Comparison of ENCODE assay signal across 26 cellular contexts in genomic region chr20:33900515-33901131, GRCh38.
DNase-seq lines count a peak whose midpoint lies in the region; ATAC-seq and TF ChIP-seq lines count a peak whose summit lies in the region.
"Had no signal": no experiment of that assay in that cellular context is flagged by ENCODE, and none has a peak within 500 bp of the region (broad histone marks: within the 10 kb centered on the region; RNA-seq: fewer than 3 reads in every experiment).

No MANE protein-coding gene starts in this region.

- no peak overlapping the region for H2BK120ac ChIP-seq in mesenchymal stem cell (ENCODE audit: low read depth, low read length)

- H3K79me2 ChIP-seq in parathyroid adenoma: no peaks in the 10 kb centered on the region

- H3K9ac ChIP-seq in mesenchymal stem cell (ENCODE audit: low read length) (no peak overlapping the region), parathyroid adenoma (no peak overlapping the region)

- H3K4me2 ChIP-seq in mesenchymal stem cell (ENCODE audit: low read length, poor library complexity, severe bottlenecking) (no peak overlapping the region), parathyroid adenoma (ENCODE audit: low read length) (no peak overlapping the region)
- H3K4me2 ChIP-seq: PC-9 had no signal

- no peak for TF ChIP-seq CTCF in parathyroid adenoma (IDR thresholded peaks at IDR 0.05)

- peak overlapping the region; percentile 39 for H4K91ac ChIP-seq in mesenchymal stem cell (ENCODE audit: low read length)

- H3K36me3 ChIP-seq in mesenchymal stem cell (ENCODE audit: control insufficient read depth in 1 of 2, insufficient read depth in 2 of 2, low read depth in 1 of 2, low read length in 2 of 2) (no peaks in the 10 kb centered on the region), parathyroid adenoma (ENCODE audit: control insufficient read depth, insufficient read depth, low read length) (no peaks in the 10 kb centered on the region)
- H3K36me3 ChIP-seq: BE2C, SJSA1 had no signal

- H3K9me3 Mint-ChIP-seq in activated naive CD8-positive, alpha-beta T cell treated with anti-CD3 and anti-CD28 coated beads, Interleukin-2, amount 50 U/mL, for 24 hours: no peaks in the 10 kb centered on the region
- H3K9me3 Mint-ChIP-seq: H9 had no signal

- H3K79me1 ChIP-seq in mesenchymal stem cell (replicated peaks; ENCODE audit: low read length, poor library complexity, severe bottlenecking): no peaks in the 10 kb centered on the region

- H3K4me3 ChIP-seq in mesenchymal stem cell (ENCODE audit: insufficient read depth in 1 of 2, low read depth in 1 of 2, low read length in 2 of 2) (no peak overlapping the region), parathyroid adenoma (ENCODE audit: low read depth, low read length) (no peak overlapping the region)
- H3K4me3 ChIP-seq: PC-9, SJSA1 had no signal

- H3K36me3 Mint-ChIP-seq in activated naive CD8-positive, alpha-beta T cell treated with anti-CD3 and anti-CD28 coated beads, Interleukin-2, amount 50 U/mL, for 24 hours (ENCODE audit: low read depth): no peaks in the 10 kb centered on the region
- H3K36me3 Mint-ChIP-seq: CD14-positive monocyte had no signal

- no peak overlapping the region for H3K14ac ChIP-seq in mesenchymal stem cell (ENCODE audit: low read length in 2 of 2)

- H3K9me3 ChIP-seq in mesenchymal stem cell (ENCODE audit: control insufficient read depth, low read length): no peaks in the 10 kb centered on the region
- H3K9me3 ChIP-seq in parathyroid adenoma (ENCODE audit: control insufficient read depth, low read length): no peaks in the 10 kb centered on the region
- H3K9me3 ChIP-seq: BE2C, SJSA1 had no signal

- H3K4me1 Mint-ChIP-seq in activated naive CD8-positive, alpha-beta T cell treated with anti-CD3 and anti-CD28 coated beads, Interleukin-2, amount 50 U/mL, for 24 hours: no peaks in the 10 kb centered on the region
- H3K4me1 Mint-ChIP-seq: CD14-positive monocyte had no signal

- H2BK15ac ChIP-seq in mesenchymal stem cell (ENCODE audit: low read depth, poor library complexity, severe bottlenecking): no peak overlapping the region

- no peak overlapping the region for H2BK12ac ChIP-seq in mesenchymal stem cell (ENCODE audit: low read length in 2 of 2)

- DNase-seq in NCI-H2227 (lab: John Stamatoyannopoulos, UW; ENCODE audit: unreplicated experiment): peak; percentile 18
- DNase-seq in NCI-H2227 treated with DMSO at 0.1 percent for 48 hours (lab: John Stamatoyannopoulos, UW): no peak
- peak; percentile 14 for DNase-seq in dermis blood vessel endothelial cell
- no peak for DNase-seq in mesenchymal stem cell
- no peak for DNase-seq in NCI-H774 (lab: John Stamatoyannopoulos, UW)
- DNase-seq in activated naive CD8-positive, alpha-beta T cell treated with anti-CD3 and anti-CD28 coated beads, Interleukin-2, amount 50 U/mL, for 24 hours: no peak
- DNase-seq: 8988T; ACHN; BE2C; DMS153; DND-41; H9; IMR-90; NCI-H1092 treated with DMSO at 0.1 percent for 48 hours; NCI-H146; NCI-H2029; NCI-H345; NCI-H524; NCI-H82; NK-92 treated with Interleukin-12 subunit alpha and Interleukin-12 subunit beta, amount 100 ng/mL, for 24 hours; PC-9; Right ventricle myocardium superior had no signal

- peaks cover 18% of the 10 kb centered on the region for H3K27me3 Mint-ChIP-seq in activated naive CD8-positive, alpha-beta T cell treated with anti-CD3 and anti-CD28 coated beads, Interleukin-2, amount 50 U/mL, for 24 hours

- H3K4me3 Mint-ChIP-seq in activated naive CD8-positive, alpha-beta T cell treated with anti-CD3 and anti-CD28 coated beads, Interleukin-2, amount 50 U/mL, for 24 hours: no peak overlapping the region
- H3K4me3 Mint-ChIP-seq: CD14-positive monocyte, H9 had no signal

- no peak overlapping the region for H2BK5ac ChIP-seq in mesenchymal stem cell (ENCODE audit: low read depth, low read length, poor library complexity, severe bottlenecking)

- H3K4me1 ChIP-seq in mesenchymal stem cell (ENCODE audit: control insufficient read depth, insufficient read depth, low read depth, low read length): peaks cover 3% of the 10 kb centered on the region
- H3K4me1 ChIP-seq in parathyroid adenoma: no peaks in the 10 kb centered on the region
- H3K4me1 ChIP-seq: BE2C, SJSA1 had no signal

- H3K27ac Mint-ChIP-seq in activated naive CD8-positive, alpha-beta T cell treated with anti-CD3 and anti-CD28 coated beads, Interleukin-2, amount 50 U/mL, for 24 hours: no peak overlapping the region
- H3K27ac Mint-ChIP-seq: H9 had no signal

- H3K18ac ChIP-seq in mesenchymal stem cell (ENCODE audit: low read depth in 1 of 2, low read length in 2 of 2): no peak overlapping the region

- WGBS in mesenchymal stem cell: 79% methylated on average over 10 of the region's 10 CpGs

- H3K27ac ChIP-seq in mesenchymal stem cell (ENCODE audit: low read length, poor library complexity, severe bottlenecking) (no peak overlapping the region), parathyroid adenoma (no peak overlapping the region)
- H3K27ac ChIP-seq: PC-9, SJSA1 had no signal

- no peak overlapping the region for H3K23ac ChIP-seq in mesenchymal stem cell (ENCODE audit: low read length in 2 of 2)

- H3K4ac ChIP-seq in mesenchymal stem cell (ENCODE audit: low read depth in 1 of 2, low read length in 2 of 2): no peak overlapping the region

- no peak overlapping the region for H4K8ac ChIP-seq in mesenchymal stem cell (ENCODE audit: low read length)

- no peak for ATAC-seq in GM18867 (IDR thresholded peaks at IDR 0.05; ENCODE audit: unreplicated experiment)
- no peak for ATAC-seq in activated naive CD8-positive, alpha-beta T cell treated with anti-CD3 and anti-CD28 coated beads, Interleukin-2, amount 50 U/mL, for 24 hours

- H3K27me3 ChIP-seq in mesenchymal stem cell (ENCODE audit: control insufficient read depth in 1 of 2, insufficient read depth in 1 of 2, low read length in 2 of 2): peaks cover 15 to 38% of the 10 kb centered on the region in 2 experiments
- H3K27me3 ChIP-seq in parathyroid adenoma (ENCODE audit: control insufficient read depth, insufficient read depth, low read length): no peaks in the 10 kb centered on the region
- H3K27me3 ChIP-seq: BE2C, SJSA1 had no signal

- H2AFZ ChIP-seq in mesenchymal stem cell (ENCODE audit: low read depth, low read length) (no peak overlapping the region), parathyroid adenoma (peak overlapping the region; percentile 25)
- H2AFZ ChIP-seq: PC-9 had no signal

- no peak overlapping the region for H2AK5ac ChIP-seq in mesenchymal stem cell (ENCODE audit: low read length, severe bottlenecking)

Comparison
In these comparisons a context has a peak if more than half of its experiments do, and no peak if none do; other contexts are left out.
1. DNase-seq: peak in NCI-H2227 (single experiment) and dermis blood vessel endothelial cell (single experiment); none in NCI-H2227 treated with DMSO at 0.1 percent for 48 hours (single experiment), mesenchymal stem cell (single experiment), NCI-H774 (single experiment) and activated naive CD8-positive, alpha-beta T cell treated with anti-CD3 and anti-CD28 coated beads, Interleukin-2, amount 50 U/mL, for 24 hours (single experiment).